8 cellular contexts compared by ENCODE assay signal in the genomic region with DNA sequence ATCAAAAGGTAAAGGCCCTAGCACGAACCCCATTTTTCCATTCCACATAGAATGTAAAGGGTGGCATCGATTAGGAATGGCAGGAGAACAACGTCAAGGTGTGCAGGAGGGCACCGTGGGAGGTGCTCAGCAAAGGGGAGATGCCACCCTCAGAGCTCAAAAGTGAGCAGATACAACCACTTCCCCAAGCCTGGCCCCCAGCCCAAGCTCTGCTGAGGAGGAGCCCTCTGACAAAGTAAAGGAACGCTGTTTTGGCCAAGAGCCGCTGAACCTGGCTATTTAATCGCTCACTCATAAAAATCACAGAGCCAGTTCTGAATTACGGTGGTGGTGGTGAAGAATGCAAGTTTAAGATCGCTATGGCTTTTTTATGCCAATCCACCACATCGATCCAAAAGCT. TPM values are rescaled to one million over a fixed set of nuclear protein-coding genes. Genes with fewer than 3 reads are reported as not detected.
DNase-seq lines count a peak whose midpoint lies in the region; ATAC-seq and TF ChIP-seq lines count a peak whose summit lies in the region.

No MANE protein-coding gene starts in this region.

- H3K9me3 ChIP-seq in SJSA1 (replicated peaks) = no peaks in the 10 kb centered on the region
- no peaks in the 10 kb centered on the region for H3K9me3 ChIP-seq in fibroblast of lung (ENCODE audit: control insufficient read depth, insufficient read depth, low read depth, low read length)

- POLR2A ChIA-PET in HEK293T (lab: Yijun Ruan, JAX) = interaction anchor here (1.5 to 2.0 kb wide), 5 partner anchors 8 to 29 kb away, joined by 3 to 9 read pairs (median 6); no protein-coding TSS in a partner anchor

- no peak overlapping the region for H3K27ac ChIP-seq in SJSA1
- H3K27ac ChIP-seq in fibroblast of lung (ENCODE audit: insufficient read depth, low read length) = peak overlapping the region; percentile 82

- H3K79me2 ChIP-seq in fibroblast of lung (ENCODE audit: control insufficient read depth, insufficient read depth, low read length) = no peaks in the 10 kb centered on the region

- H3K4me1 ChIP-seq in SJSA1 (replicated peaks) (peaks cover 14% of the 10 kb centered on the region), fibroblast of lung (ENCODE audit: control insufficient read depth, extremely low read depth, insufficient read depth, low read length) (peaks cover 6% of the 10 kb centered on the region)

- H3K9ac ChIP-seq in fibroblast of lung (ENCODE audit: insufficient read depth, low read length) = peak overlapping the region; percentile 88

- CTCF ChIA-PET in HEK293T (lab: Yijun Ruan, JAX) = interaction anchor here (0.7 to 1.5 kb wide), 2 partner anchors 10 to 30 kb away, joined by 3 to 4 read pairs; no protein-coding TSS in a partner anchor

- ATAC-seq in HG02798 (IDR thresholded peaks at IDR 0.05; ENCODE audit: poor library complexity, unreplicated experiment) (no peak), GM21717 (IDR thresholded peaks at IDR 0.05; ENCODE audit: unreplicated experiment) (no peak)

- no peaks in the 10 kb centered on the region for H3K36me3 ChIP-seq in GM06990 (ENCODE audit: control insufficient read depth, insufficient read depth, low read length)
- H3K36me3 ChIP-seq in SJSA1 = peaks cover 5% of the 10 kb centered on the region; the same call in 1 of the 2 replicates
- no peaks in the 10 kb centered on the region for H3K36me3 ChIP-seq in fibroblast of lung (ENCODE audit: control insufficient read depth, insufficient read depth, low read length)

- DNase-seq in GM06990 (ENCODE audit: extremely low read depth, insufficient read length) (no peak), SJSA1 (ENCODE audit: low read depth in 1 of 2, low spot score in 2 of 2) (peak in 1 of 2 experiments; percentile 41), fibroblast of lung (ENCODE audit: low read depth in 2 of 2) (no peak), retinal pigment epithelial cell (ENCODE audit: low read depth) (no peak), NCI-H1105 (lab: John Stamatoyannopoulos, UW) (no peak), HEK293T (ENCODE audit: extremely low spot score) (no peak)

- peak overlapping the region; percentile 77 for H3K4me2 ChIP-seq in fibroblast of lung (ENCODE audit: extremely low read depth, insufficient read depth, low read length)

- H3K4me3 ChIP-seq in GM06990 (replicated peaks; ENCODE audit: low read depth, low read length) (peak overlapping the region; percentile 88), SJSA1 (peak overlapping the region; percentile 85), fibroblast of lung (replicated peaks in 1 of 4; ENCODE audit: control extremely low read depth in 1 of 4, insufficient read depth in 1 of 4, low read depth in 3 of 4, low read length in 4 of 4) (peak overlapping the region; percentile 50 to 76 (median 61)), retinal pigment epithelial cell (ENCODE audit: low read length) (peak overlapping the region; percentile 85)

- H2AFZ ChIP-seq in fibroblast of lung (ENCODE audit: low read length) = peak overlapping the region; percentile 84

- H4K20me1 ChIP-seq in fibroblast of lung (ENCODE audit: control insufficient read depth, extremely low read depth, insufficient read depth, low read length) = no peaks in the 10 kb centered on the region

- TF ChIP-seq CTCF in GM06990 (IDR thresholded peaks at IDR 0.05; ENCODE audit: insufficient read depth, low read length, poor library complexity, severe bottlenecking) (no peak), fibroblast of lung (conservative IDR thresholded peaks at IDR 0.05 in 1 of 2, IDR thresholded peaks at IDR 0.05 in 1 of 2; ENCODE audit: low read depth in 1 of 2, low read length in 2 of 2) (no peak), retinal pigment epithelial cell (conservative IDR thresholded peaks at IDR 0.05; ENCODE audit: low read depth, low read length) (no peak)

- H3K27me3 ChIP-seq in GM06990 (replicated peaks; ENCODE audit: control insufficient read depth, insufficient read depth, low read length) (no peaks in the 10 kb centered on the region), SJSA1 (replicated peaks) (no peaks in the 10 kb centered on the region), fibroblast of lung (ENCODE audit: control insufficient read depth, insufficient read depth, low read length) (no peaks in the 10 kb centered on the region)

TF ChIP-seq in HEK293T, 16 proteins besides CTCF, POLR2A, EP300 and RAD21:
- TF ChIP-seq CTBP1 (IDR thresholded peaks at IDR 0.05; ENCODE audit: borderline replicate concordance) (no peak), TARDBP (IDR thresholded peaks at IDR 0.05) (no peak), ELF4 (IDR thresholded peaks at IDR 0.05) (no peak), NFRKB (IDR thresholded peaks at IDR 0.05) (no peak), SUZ12 (IDR thresholded peaks at IDR 0.05) (no peak), FOXM1 (IDR thresholded peaks at IDR 0.05; ENCODE audit: borderline replicate concordance) (no peak), ZNF384 (IDR thresholded peaks at IDR 0.05) (no peak), FOXK2 (IDR thresholded peaks at IDR 0.05) (no peak)
- TF ChIP-seq, protein P1, sequence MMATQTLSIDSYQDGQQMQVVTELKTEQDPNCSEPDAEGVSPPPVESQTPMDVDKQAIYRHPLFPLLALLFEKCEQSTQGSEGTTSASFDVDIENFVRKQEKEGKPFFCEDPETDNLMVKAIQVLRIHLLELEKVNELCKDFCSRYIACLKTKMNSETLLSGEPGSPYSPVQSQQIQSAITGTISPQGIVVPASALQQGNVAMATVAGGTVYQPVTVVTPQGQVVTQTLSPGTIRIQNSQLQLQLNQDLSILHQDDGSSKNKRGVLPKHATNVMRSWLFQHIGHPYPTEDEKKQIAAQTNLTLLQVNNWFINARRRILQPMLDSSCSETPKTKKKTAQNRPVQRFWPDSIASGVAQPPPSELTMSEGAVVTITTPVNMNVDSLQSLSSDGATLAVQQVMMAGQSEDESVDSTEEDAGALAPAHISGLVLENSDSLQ (IDR thresholded peaks at IDR 0.05) = no peak

RNA-seq across cellular contexts. Expression of a gene that starts 12.4 kb away (rescaled TPM):
- total RNA-seq in SJSA1 (2014; rRNA removed; shearing (Covaris generic)) = 53.7 and 58.9 TPM in 2 replicates
- 40.3 and 52.2 TPM in 2 replicates for total RNA-seq in fibroblast of lung
- polyA plus RNA-seq in fibroblast of lung = 27.4 and 44.0 TPM in 2 replicates
- 25.8 and 33.4 TPM in 2 replicates for polyA plus RNA-seq in fibroblast of lung (2012)
- polyA minus RNA-seq in fibroblast of lung (ENCODE audit: low replicate concordance) = 14.9 and 20.5 TPM in 2 replicates
